ENCODE assay signal across 1 cellular context in genomic region chr16:66742409-66742808, GRCh38.
TF ChIP-seq lines count a peak whose summit lies in the region.

No MANE protein-coding gene starts in this region.

TF ChIP-seq in HepG2, 621 proteins besides CTCF, POLR2A, EP300 and RAD21:
- no peak for TF ChIP-seq KAT7 (CRISPR knock-in tag; IDR thresholded peaks at IDR 0.05; ENCODE audit: borderline replicate concordance)
- no peak for TF ChIP-seq NPAS2 (CRISPR knock-in tag; IDR thresholded peaks at IDR 0.05; ENCODE audit: borderline replicate concordance)
- TF ChIP-seq FOXK1 (CRISPR knock-in tag; IDR thresholded peaks at IDR 0.05; ENCODE audit: borderline replicate concordance, low read depth), result no peak
- no peak for TF ChIP-seq ZNF282 (IDR thresholded peaks at IDR 0.05; ENCODE audit: partially characterized antibody)
- TF ChIP-seq, protein P1, sequence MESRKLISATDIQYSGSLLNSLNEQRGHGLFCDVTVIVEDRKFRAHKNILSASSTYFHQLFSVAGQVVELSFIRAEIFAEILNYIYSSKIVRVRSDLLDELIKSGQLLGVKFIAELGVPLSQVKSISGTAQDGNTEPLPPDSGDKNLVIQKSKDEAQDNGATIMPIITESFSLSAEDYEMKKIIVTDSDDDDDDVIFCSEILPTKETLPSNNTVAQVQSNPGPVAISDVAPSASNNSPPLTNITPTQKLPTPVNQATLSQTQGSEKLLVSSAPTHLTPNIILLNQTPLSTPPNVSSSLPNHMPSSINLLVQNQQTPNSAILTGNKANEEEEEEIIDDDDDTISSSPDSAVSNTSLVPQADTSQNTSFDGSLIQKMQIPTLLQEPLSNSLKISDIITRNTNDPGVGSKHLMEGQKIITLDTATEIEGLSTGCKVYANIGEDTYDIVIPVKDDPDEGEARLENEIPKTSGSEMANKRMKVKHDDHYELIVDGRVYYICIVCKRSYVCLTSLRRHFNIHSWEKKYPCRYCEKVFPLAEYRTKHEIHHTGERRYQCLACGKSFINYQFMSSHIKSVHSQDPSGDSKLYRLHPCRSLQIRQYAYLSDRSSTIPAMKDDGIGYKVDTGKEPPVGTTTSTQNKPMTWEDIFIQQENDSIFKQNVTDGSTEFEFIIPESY (CRISPR knock-in tag; IDR thresholded peaks at IDR 0.05), result no peak
